ENCODE assay signal across 14 cellular contexts in the genomic region with DNA sequence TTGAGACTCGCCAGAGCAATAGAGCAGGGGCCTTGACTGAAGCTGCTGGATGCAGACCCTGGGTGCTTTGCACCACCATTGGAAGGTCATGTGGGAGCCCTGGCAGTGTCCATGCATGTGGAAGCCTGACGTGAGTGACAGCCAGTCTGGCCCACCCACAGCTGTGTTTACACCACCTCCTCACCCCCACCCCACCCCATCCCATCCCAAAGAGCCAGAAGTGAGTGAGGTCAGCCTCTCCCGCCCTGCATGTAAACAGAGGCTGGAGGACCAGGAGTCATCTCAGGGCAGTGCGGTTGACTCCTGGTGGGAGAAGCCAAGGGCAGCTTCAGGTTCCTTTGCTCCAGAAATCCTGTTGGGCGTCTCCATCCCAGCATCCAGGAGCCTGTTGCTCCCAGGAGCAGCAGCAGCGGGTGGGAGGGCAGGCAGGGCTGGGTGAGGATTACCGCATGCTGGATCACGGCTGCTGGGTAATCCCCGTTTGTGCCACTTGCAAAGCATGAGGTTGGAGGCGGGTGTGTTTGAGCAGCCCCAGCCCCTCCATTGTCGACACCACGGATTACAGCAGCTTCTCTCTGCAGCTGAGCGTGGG. TPM values are rescaled to one million over a fixed set of nuclear protein-coding genes. Genes with fewer than 3 reads are reported as not detected.
A peak's percentile ranks its signal among the peaks of the same experiment; 100 is the strongest.
DNase-seq lines count a peak whose midpoint lies in the region; ATAC-seq and TF ChIP-seq lines count a peak whose summit lies in the region.
"Had no signal": no experiment of that assay in that cellular context is flagged by ENCODE, and none has a peak within 500 bp of the region (broad histone marks: within the 10 kb centered on the region; RNA-seq: fewer than 3 reads in every experiment).

No MANE protein-coding gene starts in this region.

- H3K9me3 Mint-ChIP-seq in activated CD8-positive, alpha-beta T cell treated with anti-CD3 and anti-CD28 coated beads for 36 hours = no peaks in the 10 kb centered on the region
- H3K9me3 Mint-ChIP-seq: CD4-positive, alpha-beta T cell; effector memory CD8-positive, alpha-beta T cell had no signal

- no peak for TF ChIP-seq POLR2A in upper lobe of left lung (IDR thresholded peaks at IDR 0.05)

- peak; percentile 15 to 67 for ATAC-seq in upper lobe of left lung (ENCODE audit: low FRiP score in 2 of 2)
- no peak for ATAC-seq in activated CD8-positive, alpha-beta T cell treated with anti-CD3 and anti-CD28 coated beads for 36 hours
- ATAC-seq: effector memory CD8-positive, alpha-beta T cell had no signal

- intact Hi-C loops in dorsolateral prefrontal cortex (cut with DNase I) = loop anchor here in 1 of 2 donors (5.0 kb wide), 1 partner anchor 49 kb away; no protein-coding TSS in a partner anchor
- intact Hi-C loops in activated CD8-positive, alpha-beta T cell treated with anti-CD3 and anti-CD28 coated beads for 36 hours (cut with micrococcal nuclease) = no loop called here

- DNase-seq in NCI-H2227 (lab: John Stamatoyannopoulos, UW; ENCODE audit: unreplicated experiment) (peak; percentile 7), NCI-H2227 treated with DMSO at 0.1 percent for 48 hours (lab: John Stamatoyannopoulos, UW) (no peak), dorsolateral prefrontal cortex (peak in 9 of 10 donors; percentile 40 to 82 (median 70)), upper lobe of left lung (peak in 1 of 2 donors; percentile 42), RPMI8226 (no peak), kidney glomerular epithelial cell (lab: John Stamatoyannopoulos, UW) (no peak)
- DNase-seq in activated CD8-positive, alpha-beta T cell treated with anti-CD3 and anti-CD28 coated beads for 36 hours = no peak
- DNase-seq: 8988T; activated gamma-delta T cell; CD4-positive, alpha-beta T cell; effector memory CD8-positive, alpha-beta T cell; stimulated activated CD4-positive, alpha-beta T cell treated with anti-CD3 and anti-CD28 coated beads, Interleukin-2, amount 100 ng/mL, for 48 hours had no signal

- CTCF ChIA-PET in activated CD8-positive, alpha-beta T cell treated with anti-CD3 and anti-CD28 coated beads for 36 hours (lab: Charles Lee) = no interaction called here

- peaks cover 9% of the 10 kb centered on the region for H3K27me3 Mint-ChIP-seq in activated CD8-positive, alpha-beta T cell treated with anti-CD3 and anti-CD28 coated beads for 36 hours

- peak overlapping the region in 12 of 59 donors; percentile 3 to 36 (median 13) for H3K4me3 ChIP-seq in dorsolateral prefrontal cortex
- H3K4me3 ChIP-seq in upper lobe of left lung = no peak overlapping the region
- H3K4me3 ChIP-seq: gastrocnemius medialis had no signal

- H3K4me1 ChIP-seq in upper lobe of left lung = peaks cover 11 to 22% (median 17%) of the 10 kb centered on the region in 4 donors

- TF ChIP-seq CTCF in dorsolateral prefrontal cortex (IDR thresholded peaks at IDR 0.05 in 54 of 56, conservative IDR thresholded peaks at IDR 0.05 in 2 of 56; ENCODE audit: low read depth in 1 of 56, partially characterized antibody in 56 of 56) = no peak
- TF ChIP-seq CTCF in upper lobe of left lung (IDR thresholded peaks at IDR 0.05) = no peak
- TF ChIP-seq CTCF in activated CD8-positive, alpha-beta T cell treated with anti-CD3 and anti-CD28 coated beads for 36 hours (IDR thresholded peaks at IDR 0.05) = no peak

- 58 to 69% methylated on average over 9 to 13 of the region's 13 CpGs for WGBS in upper lobe of left lung, 2 donors

- TF ChIP-seq EP300 in upper lobe of left lung (IDR thresholded peaks at IDR 0.05) = no peak

- H3K36me3 ChIP-seq in upper lobe of left lung = no peaks in the 10 kb centered on the region
- H3K36me3 ChIP-seq: gastrocnemius medialis had no signal

- no peaks in the 10 kb centered on the region for H3K27me3 ChIP-seq in dorsolateral prefrontal cortex
- no peaks in the 10 kb centered on the region for H3K27me3 ChIP-seq in layer of hippocampus (ENCODE audit: control insufficient read depth, insufficient read depth, low read length)
- H3K27me3 ChIP-seq in upper lobe of left lung = no peaks in the 10 kb centered on the region
- H3K27me3 ChIP-seq: gastrocnemius medialis had no signal

- peak overlapping the region; percentile 29 to 100 (median 96) for H3K27ac ChIP-seq in dorsolateral prefrontal cortex
- H3K27ac ChIP-seq in layer of hippocampus (ENCODE audit: low read depth, low read length) = peak overlapping the region; percentile 54
- no peak overlapping the region for H3K27ac ChIP-seq in upper lobe of left lung
- H3K27ac ChIP-seq: gastrocnemius medialis had no signal

- H3K36me3 Mint-ChIP-seq in activated CD8-positive, alpha-beta T cell treated with anti-CD3 and anti-CD28 coated beads for 36 hours (ENCODE audit: low read depth) = no peaks in the 10 kb centered on the region

- POLR2A ChIA-PET in activated CD8-positive, alpha-beta T cell treated with anti-CD3 and anti-CD28 coated beads for 36 hours (lab: Charles Lee) = no interaction called here

- H3K4me1 Mint-ChIP-seq in activated CD8-positive, alpha-beta T cell treated with anti-CD3 and anti-CD28 coated beads for 36 hours (ENCODE audit: low read depth) = no peaks in the 10 kb centered on the region

- no peak overlapping the region for H3K4me3 Mint-ChIP-seq in activated CD8-positive, alpha-beta T cell treated with anti-CD3 and anti-CD28 coated beads for 36 hours
- H3K4me3 Mint-ChIP-seq: CD4-positive, alpha-beta T cell; effector memory CD8-positive, alpha-beta T cell had no signal

- H3K9me3 ChIP-seq in upper lobe of left lung = no peaks in the 10 kb centered on the region
- H3K9me3 ChIP-seq: gastrocnemius medialis had no signal

- H3K27ac Mint-ChIP-seq in activated CD8-positive, alpha-beta T cell treated with anti-CD3 and anti-CD28 coated beads for 36 hours = no peak overlapping the region
- H3K27ac Mint-ChIP-seq: CD4-positive, alpha-beta T cell; effector memory CD8-positive, alpha-beta T cell had no signal

RNA-seq across cellular contexts. Expression of a gene that starts 44.6 kb away (rescaled TPM):
- 100 to 1,000 TPM in 88 of 120 experiments, 10 to 100 TPM in 32; 75.5 to 144 (median 107) TPM for total RNA-seq in dorsolateral prefrontal cortex
- 1 to 10 TPM in 5 of 6 donors, under 1 TPM in 1; 0.79 to 9.0 (median 2.0) TPM for total RNA-seq in upper lobe of left lung
- total RNA-seq in activated CD8-positive, alpha-beta T cell treated with anti-CD3 and anti-CD28 coated beads for 36 hours = not detected
- total RNA-seq: CD4-positive, alpha-beta T cell had no signal

Comparison
In these comparisons a context has a peak if more than half of its experiments do, and no peak if none do; other contexts are left out.
1. DNase-seq: peak in NCI-H2227 (single experiment) and dorsolateral prefrontal cortex (9 of 10); none in NCI-H2227 treated with DMSO at 0.1 percent for 48 hours (single experiment), RPMI8226 (single experiment), kidney glomerular epithelial cell (single experiment) and activated CD8-positive, alpha-beta T cell treated with anti-CD3 and anti-CD28 coated beads for 36 hours (single experiment).
2. H3K27ac ChIP-seq: peak in dorsolateral prefrontal cortex (59 of 59) and layer of hippocampus (single experiment); none in upper lobe of left lung (0 of 4).
3. RNA of a gene that starts 44.6 kb away (total RNA-seq): 75.5 to 144 TPM in dorsolateral prefrontal cortex; 0.79 to 9.0 TPM in upper lobe of left lung and not detected in activated CD8-positive, alpha-beta T cell treated with anti-CD3 and anti-CD28 coated beads for 36 hours; every median in the first group is over 4 times any median in the second.